In the genomic region with DNA sequence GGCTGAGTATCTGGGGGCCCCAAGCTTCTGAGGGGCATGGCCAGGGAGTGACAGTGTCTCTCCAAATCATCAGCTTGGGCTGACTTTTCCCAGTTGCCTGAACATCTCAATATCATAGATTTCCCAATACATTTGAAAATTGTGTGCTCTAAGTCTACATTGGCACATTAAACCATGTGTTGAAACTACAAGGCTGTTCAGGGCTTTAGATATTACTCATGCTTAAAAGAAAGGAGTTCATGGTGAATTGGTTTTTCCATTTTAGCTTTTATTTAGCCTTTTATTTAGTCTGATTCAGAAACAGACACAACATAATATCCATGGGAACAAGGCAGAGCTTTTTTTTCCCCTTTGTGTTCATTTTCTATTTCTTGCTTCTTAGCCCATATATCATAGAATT, we compare ENCODE assay signal across 27 cellular contexts. TPM values are rescaled to one million over a fixed set of nuclear protein-coding genes. Genes with fewer than 3 reads are reported as not detected.
DNase-seq lines count a peak whose midpoint lies in the region; ATAC-seq and TF ChIP-seq lines count a peak whose summit lies in the region.
"Had no signal": no experiment of that assay in that cellular context is flagged by ENCODE, and none has a peak within 500 bp of the region (broad histone marks: within the 10 kb centered on the region; RNA-seq: fewer than 3 reads in every experiment).

No MANE protein-coding gene starts in this region.

- H3K9me3 ChIP-seq in SJSA1 (replicated peaks): no peaks in the 10 kb centered on the region
- no peaks in the 10 kb centered on the region for H3K9me3 ChIP-seq in psoas muscle
- H3K9me3 ChIP-seq: SJCRH30 had no signal

- H3K36me3 ChIP-seq in SJSA1 (no peaks in the 10 kb centered on the region), psoas muscle (ENCODE audit: insufficient read depth in 1 of 2, low read depth in 1 of 2) (no peaks in the 10 kb centered on the region)
- H3K36me3 ChIP-seq: BLaER1, SJCRH30 had no signal

- no peaks in the 10 kb centered on the region for H3K36me3 Mint-ChIP-seq in activated naive CD4-positive, alpha-beta T cell treated with anti-CD3 and anti-CD28 coated beads, Interleukin-2, amount 50 U/mL, for 24 hours
- H3K36me3 Mint-ChIP-seq in T-helper 2 cell treated with Interferon-gamma antibody and Interleukin-4, amounts not matched to agents 5 μg/mL and 100 μg/mL, for 36 hours (ENCODE audit: low read depth): no peaks in the 10 kb centered on the region
- H3K36me3 Mint-ChIP-seq: CD4-positive, CD25-positive, alpha-beta regulatory T cell had no signal

- H3K4me3 Mint-ChIP-seq in activated naive CD4-positive, alpha-beta T cell treated with anti-CD3 and anti-CD28 coated beads, Interleukin-2, amount 50 U/mL, for 24 hours: no peak overlapping the region
- H3K4me3 Mint-ChIP-seq in T-helper 2 cell treated with Interferon-gamma antibody and Interleukin-4, amounts not matched to agents 5 μg/mL and 100 μg/mL, for 36 hours: no peak overlapping the region
- H3K4me3 Mint-ChIP-seq: CD4-positive, CD25-positive, alpha-beta regulatory T cell; GM23338; H9; HFFc6 had no signal

- intact Hi-C loops in psoas muscle (cut with DNase I): no loop called here

- H3K27ac Mint-ChIP-seq in activated naive CD4-positive, alpha-beta T cell treated with anti-CD3 and anti-CD28 coated beads, Interleukin-2, amount 50 U/mL, for 24 hours: peak overlapping the region; percentile 56
- H3K27ac Mint-ChIP-seq in T-helper 2 cell treated with Interferon-gamma antibody and Interleukin-4, amounts not matched to agents 5 μg/mL and 100 μg/mL, for 36 hours: no peak overlapping the region
- H3K27ac Mint-ChIP-seq: CD4-positive, CD25-positive, alpha-beta regulatory T cell; GM23338; H9; HFFc6 had no signal

- no peaks in the 10 kb centered on the region for H3K27me3 Mint-ChIP-seq in activated naive CD4-positive, alpha-beta T cell treated with anti-CD3 and anti-CD28 coated beads, Interleukin-2, amount 50 U/mL, for 24 hours
- peaks cover 14% of the 10 kb centered on the region for H3K27me3 Mint-ChIP-seq in T-helper 2 cell treated with Interferon-gamma antibody and Interleukin-4, amounts not matched to agents 5 μg/mL and 100 μg/mL, for 36 hours (ENCODE audit: low read depth)

- H3K9me3 Mint-ChIP-seq in activated naive CD4-positive, alpha-beta T cell treated with anti-CD3 and anti-CD28 coated beads, Interleukin-2, amount 50 U/mL, for 24 hours: peaks cover 7% of the 10 kb centered on the region
- H3K9me3 Mint-ChIP-seq in T-helper 2 cell treated with Interferon-gamma antibody and Interleukin-4, amounts not matched to agents 5 μg/mL and 100 μg/mL, for 36 hours: peaks cover 2% of the 10 kb centered on the region
- H3K9me3 Mint-ChIP-seq: CD4-positive, CD25-positive, alpha-beta regulatory T cell; HFFc6 had no signal

- H3K4me1 ChIP-seq in SJSA1 (replicated peaks): peaks cover 30% of the 10 kb centered on the region
- no peaks in the 10 kb centered on the region for H3K4me1 ChIP-seq in psoas muscle
- H3K4me1 ChIP-seq: BLaER1, SJCRH30 had no signal

- ATAC-seq in psoas muscle: no peak
- ATAC-seq: GM23338, K562, PC-3 had no signal

- TF ChIP-seq CTCF in psoas muscle (IDR thresholded peaks at IDR 0.05): no peak

- no peaks in the 10 kb centered on the region for H3K27me3 ChIP-seq in SJSA1 (replicated peaks)
- no peaks in the 10 kb centered on the region for H3K27me3 ChIP-seq in psoas muscle (ENCODE audit: insufficient read depth in 3 of 3, low read length in 2 of 3)
- H3K27me3 ChIP-seq: BLaER1, SJCRH30 had no signal

- H3K4me3 ChIP-seq in SJSA1 (no peak overlapping the region), psoas muscle (no peak overlapping the region)
- H3K4me3 ChIP-seq: BLaER1, GM23338, K562, SJCRH30 had no signal

- H3K27ac ChIP-seq in SJSA1: peak overlapping the region; percentile 66
- no peak overlapping the region for H3K27ac ChIP-seq in psoas muscle
- H3K27ac ChIP-seq: BLaER1, SJCRH30 had no signal

- H3K4me1 Mint-ChIP-seq in activated naive CD4-positive, alpha-beta T cell treated with anti-CD3 and anti-CD28 coated beads, Interleukin-2, amount 50 U/mL, for 24 hours: peaks cover 9% of the 10 kb centered on the region
- peaks cover 5% of the 10 kb centered on the region for H3K4me1 Mint-ChIP-seq in T-helper 2 cell treated with Interferon-gamma antibody and Interleukin-4, amounts not matched to agents 5 μg/mL and 100 μg/mL, for 36 hours (ENCODE audit: low read depth)
- H3K4me1 Mint-ChIP-seq: GM23338, H9 had no signal

- no peak for DNase-seq in activated naive CD4-positive, alpha-beta T cell treated with anti-CD3 and anti-CD28 coated beads, Interleukin-2, amount 50 U/mL, for 16 hours
- DNase-seq in SJSA1 (ENCODE audit: low read depth in 1 of 2, low spot score in 2 of 2) (no peak), fibroblast of peridontal ligament (ENCODE audit: extremely low read depth) (peak; percentile 65), psoas muscle (no peak)
- DNase-seq in stimulated activated CD4-positive, alpha-beta T cell treated with anti-CD3 and anti-CD28 coated beads, Interleukin-2, amount 100 ng/mL, for 24 hours: no peak
- DNase-seq in T-helper 2 cell treated with Interferon-gamma antibody and Interleukin-4, amounts not matched to agents 5 μg/mL and 100 μg/mL, for 36 hours (ENCODE audit: low spot score): no peak
- DNase-seq: CD4-positive, CD25-positive, alpha-beta regulatory T cell; H9; HFFc6; Kasumi-1; MV-4-11; NCI-H1105; NCI-H1436 treated with DMSO at 0.1 percent for 48 hours; NCI-H187 treated with DMSO at 0.1 percent for 48 hours; NCI-H2171 treated with DMSO at 0.1 percent for 48 hours; NCI-H345; NCI-H524; NCI-H82; NK-92 treated with Interleukin-12 subunit alpha and Interleukin-12 subunit beta, amount 100 ng/mL, for 24 hours; PC-3; SJCRH30 had no signal

RNA-seq across cellular contexts. Expression of a gene that starts 49.9 kb away (rescaled TPM):
- not detected in 2 replicates for total RNA-seq in SJSA1 (2014; rRNA removed; shearing (Covaris generic))
- total RNA-seq in psoas muscle: under 1 TPM in 1 of 4 donors, not detected in 3; 0.02 TPM
- polyA plus RNA-seq in psoas muscle: under 1 TPM in 1 of 3 donors, not detected in 2; under 0.01 TPM
- total RNA-seq: A172; CD4-positive, CD25-positive, alpha-beta regulatory T cell; HFFc6; K562; MCF 10A; PC-3; SJCRH30 had no signal
- polyA plus RNA-seq: CD4-positive, CD25-positive, alpha-beta regulatory T cell; K562 had no signal
